Comparison of ENCODE assay signal across 24 cellular contexts in the genomic region with DNA sequence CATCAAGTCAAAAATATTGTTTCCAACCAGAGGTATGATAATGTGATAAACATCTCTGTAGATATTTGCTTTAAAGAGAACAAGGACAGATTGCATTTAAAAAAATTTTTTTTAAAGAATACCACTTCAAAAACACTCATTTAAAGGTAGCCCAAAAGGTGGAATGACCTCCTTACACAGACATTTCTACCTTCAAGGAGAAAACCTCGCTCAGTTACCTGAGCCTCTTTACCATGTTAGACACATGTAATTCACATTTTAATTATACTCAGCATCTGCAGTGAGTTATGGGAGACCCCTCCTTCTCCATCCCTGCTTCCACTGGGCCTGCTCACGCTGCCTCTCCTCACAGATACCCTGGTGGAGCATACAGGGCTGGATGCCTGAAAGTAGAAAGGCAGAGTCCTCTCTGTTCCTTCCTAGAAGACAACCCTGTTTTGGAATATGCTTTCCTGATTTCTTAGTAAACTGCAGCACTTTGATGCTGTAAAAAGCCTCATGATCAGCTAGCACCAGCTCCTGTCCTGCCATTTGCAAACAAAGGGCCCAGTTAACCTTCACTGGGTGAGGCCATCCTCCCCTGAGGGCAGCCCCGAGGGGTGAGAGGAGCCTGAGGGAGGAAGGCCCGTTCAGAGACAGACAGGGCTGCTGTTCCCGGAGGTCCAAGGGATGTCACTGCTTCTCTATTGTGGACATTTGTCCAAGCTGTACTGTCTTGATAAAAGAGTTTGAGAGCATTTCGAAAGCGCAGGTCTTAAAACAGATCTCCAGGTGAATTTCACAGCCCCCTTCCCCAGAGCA.
A peak's percentile ranks its signal among the peaks of the same experiment; 100 is the strongest.
DNase-seq lines count a peak whose midpoint lies in the region; ATAC-seq and TF ChIP-seq lines count a peak whose summit lies in the region.
"Had no signal": no experiment of that assay in that cellular context is flagged by ENCODE, and none has a peak within 500 bp of the region (broad histone marks: within the 10 kb centered on the region; RNA-seq: fewer than 3 reads in every experiment).

No MANE protein-coding gene starts in this region.

- no peak for TF ChIP-seq CTCF in heart right ventricle (IDR thresholded peaks at IDR 0.05)
- no peak for TF ChIP-seq CTCF in WTC11 (IDR thresholded peaks at IDR 0.05)
- TF ChIP-seq CTCF in esophagus squamous epithelium (IDR thresholded peaks at IDR 0.05), result no peak

- intact Hi-C loops in left ventricle myocardium superior (cut with micrococcal nuclease), result no loop called here
- intact Hi-C loops in heart right ventricle (cut with DNase I), result no loop called here
- intact Hi-C loops in esophagus squamous epithelium (cut with DNase I), result no loop called here

- DNase-seq in left ventricle myocardium superior (no peak), heart right ventricle (no peak), WTC11 (ENCODE audit: low spot score) (no peak), left lobe of liver (ENCODE audit: low spot score) (no peak), esophagus squamous epithelium (lab: John Stamatoyannopoulos, UW) (no peak), DMS79 (lab: John Stamatoyannopoulos, UW) (no peak)
- DNase-seq: activated CD4-positive, alpha-beta T cell treated with anti-CD3 and anti-CD28 coated beads, Interleukin-2, amount 10 ng/mL, durations not matched to agents 24 days and 14 days; activated CD8-positive, alpha-beta memory T cell treated with anti-CD3 and anti-CD28 coated beads, Interleukin-2, amount 10 ng/mL, durations not matched to agents 7 days and 5 days; activated naive CD4-positive, alpha-beta T cell treated with anti-CD3 and anti-CD28 coated beads, Interleukin-2, amount 50 U/mL, for 16 hours; hippocampal formation; NCI-H2171; NCI-H526 treated with DMSO at 0.1 percent for 48 hours; pancreas; right cardiac atrium; stimulated activated CD4-positive, alpha-beta T cell treated with anti-CD3 and anti-CD28 coated beads, Interleukin-12 subunit alpha, Interleukin-12 subunit beta, amount 100 ng/mL, for 4 hours; stimulated activated CD4-positive, alpha-beta T cell treated with anti-CD3 and anti-CD28 coated beads, Interleukin-4, amount 100 ng/mL, for 4 hours; stimulated activated naive CD8-positive, alpha-beta T cell treated with anti-CD3 and anti-CD28 coated beads, Interleukin-15, amount 100 ng/mL, for 72 hours; upper lobe of left lung had no signal

- ATAC-seq in left ventricle myocardium superior (peak; percentile 33), heart right ventricle (no peak), WTC11 (peak; percentile 41), left lobe of liver (peak; percentile 62), HG03378 (IDR thresholded peaks at IDR 0.05; ENCODE audit: unreplicated experiment) (no peak), GM18870 (IDR thresholded peaks at IDR 0.05; ENCODE audit: unreplicated experiment) (no peak)
- ATAC-seq: A549; activated CD8-positive, alpha-beta memory T cell treated with anti-CD3 and anti-CD28 coated beads, Interleukin-2, amount 10 ng/mL, durations not matched to agents 7 days and 5 days; foreskin keratinocyte; stimulated activated naive CD8-positive, alpha-beta T cell treated with anti-CD3 and anti-CD28 coated beads, Interleukin-15, amount 100 ng/mL, for 72 hours had no signal

- H3K4me3 Mint-ChIP-seq in WTC11, result no peak overlapping the region
- H3K4me3 Mint-ChIP-seq: activated CD4-positive, alpha-beta T cell treated with anti-CD3 and anti-CD28 coated beads, Interleukin-2, amount 10 ng/mL, durations not matched to agents 24 days and 14 days; activated CD8-positive, alpha-beta memory T cell treated with anti-CD3 and anti-CD28 coated beads, Interleukin-2, amount 10 ng/mL, durations not matched to agents 7 days and 5 days; activated T-helper 1 cell treated with anti-CD3 and anti-CD28 coated beads, Interleukin-12 subunit alpha, Interleukin-12 subunit beta, Interleukin-2, Interleukin-4 antibody, amounts not matched to agents 30 ng/mL and 10 ng/mL and 1 ng/mL, durations not matched to agents 14 hours and 24 hours and 36 hours; stimulated activated naive CD8-positive, alpha-beta T cell treated with anti-CD3 and anti-CD28 coated beads, Interleukin-15, amount 100 ng/mL, for 72 hours had no signal

- peaks cover 0 to 18% (median 10%) of the 10 kb centered on the region in 9 donors for H3K4me1 ChIP-seq in heart right ventricle
- H3K4me1 ChIP-seq in esophagus squamous epithelium, result peaks cover 0 to 4% (median 0%) of the 10 kb centered on the region in 3 donors
- H3K4me1 ChIP-seq: pancreas had no signal

- peaks cover 8% of the 10 kb centered on the region for H3K27me3 Mint-ChIP-seq in WTC11 (ENCODE audit: low read depth)
- H3K27me3 Mint-ChIP-seq: activated CD4-positive, alpha-beta T cell treated with anti-CD3 and anti-CD28 coated beads, Interleukin-2, amount 10 ng/mL, durations not matched to agents 24 days and 14 days; activated CD8-positive, alpha-beta memory T cell treated with anti-CD3 and anti-CD28 coated beads, Interleukin-2, amount 10 ng/mL, durations not matched to agents 7 days and 5 days; stimulated activated naive CD8-positive, alpha-beta T cell treated with anti-CD3 and anti-CD28 coated beads, Interleukin-15, amount 100 ng/mL, for 72 hours had no signal

- peaks cover 16% of the 10 kb centered on the region for H3K4me1 Mint-ChIP-seq in WTC11
- H3K4me1 Mint-ChIP-seq: activated CD4-positive, alpha-beta T cell treated with anti-CD3 and anti-CD28 coated beads, Interleukin-2, amount 10 ng/mL, durations not matched to agents 24 days and 14 days; activated CD8-positive, alpha-beta memory T cell treated with anti-CD3 and anti-CD28 coated beads, Interleukin-2, amount 10 ng/mL, durations not matched to agents 7 days and 5 days; stimulated activated naive CD8-positive, alpha-beta T cell treated with anti-CD3 and anti-CD28 coated beads, Interleukin-15, amount 100 ng/mL, for 72 hours had no signal

- no peak for TF ChIP-seq POLR2A in esophagus squamous epithelium (IDR thresholded peaks at IDR 0.05)

- H3K9me3 ChIP-seq in heart right ventricle (no peaks in the 10 kb centered on the region), esophagus squamous epithelium (no peaks in the 10 kb centered on the region)
- H3K9me3 ChIP-seq: A549, pancreas, upper lobe of left lung had no signal

- POLR2A ChIA-PET in WTC11 (lab: Charles Lee), result no interaction called here

- H3K36me3 ChIP-seq in heart right ventricle, result no peaks in the 10 kb centered on the region
- no peaks in the 10 kb centered on the region for H3K36me3 ChIP-seq in esophagus squamous epithelium
- H3K36me3 ChIP-seq: pancreas, upper lobe of left lung had no signal

- CTCF ChIA-PET in WTC11 (lab: Charles Lee), result interaction anchor here (0.6 kb wide), 1 partner anchor 392 kb away, joined by 3 read pairs; no protein-coding TSS in a partner anchor

- H3K27ac Mint-ChIP-seq in WTC11, result peak overlapping the region; percentile 43; the same call in 1 of the 2 replicates
- H3K27ac Mint-ChIP-seq: activated CD4-positive, alpha-beta T cell treated with anti-CD3 and anti-CD28 coated beads, Interleukin-2, amount 10 ng/mL, durations not matched to agents 24 days and 14 days; activated CD8-positive, alpha-beta memory T cell treated with anti-CD3 and anti-CD28 coated beads, Interleukin-2, amount 10 ng/mL, durations not matched to agents 7 days and 5 days; activated T-helper 1 cell treated with anti-CD3 and anti-CD28 coated beads, Interleukin-12 subunit alpha, Interleukin-12 subunit beta, Interleukin-2, Interleukin-4 antibody, amounts not matched to agents 30 ng/mL and 10 ng/mL and 1 ng/mL, durations not matched to agents 14 hours and 24 hours and 36 hours had no signal

- no peak overlapping the region for H3K4me3 ChIP-seq in heart right ventricle
- no peak overlapping the region for H3K4me3 ChIP-seq in esophagus squamous epithelium
- H3K4me3 ChIP-seq: A549, lung, pancreas, upper lobe of left lung had no signal

- H3K36me3 Mint-ChIP-seq in WTC11, result no peaks in the 10 kb centered on the region
- H3K36me3 Mint-ChIP-seq: activated CD8-positive, alpha-beta memory T cell treated with anti-CD3 and anti-CD28 coated beads, Interleukin-2, amount 10 ng/mL, durations not matched to agents 7 days and 5 days had no signal

- H3K27me3 ChIP-seq in heart right ventricle, result peaks cover 0 to 65% (median 52%) of the 10 kb centered on the region in 7 donors
- peaks cover 0 to 32% (median 0%) of the 10 kb centered on the region in 4 donors for H3K27me3 ChIP-seq in esophagus squamous epithelium
- H3K27me3 ChIP-seq: foreskin keratinocyte, pancreas, upper lobe of left lung had no signal

- H3K27ac ChIP-seq in heart right ventricle (no peak overlapping the region), esophagus squamous epithelium (no peak overlapping the region)
- H3K27ac ChIP-seq: foreskin keratinocyte, pancreas, upper lobe of left lung had no signal

- WGBS in heart right ventricle, 2 donors, result 87 to 92% methylated on average over 7 of the region's 7 CpGs
- WGBS in esophagus squamous epithelium, 2 donors, result 75 to 76% methylated on average over 5 of the region's 7 CpGs

- H3K9me3 Mint-ChIP-seq in WTC11, result peaks cover 5% of the 10 kb centered on the region; the same call in 1 of the 2 replicates
- H3K9me3 Mint-ChIP-seq: activated CD4-positive, alpha-beta T cell treated with anti-CD3 and anti-CD28 coated beads, Interleukin-2, amount 10 ng/mL, durations not matched to agents 24 days and 14 days; activated T-helper 1 cell treated with anti-CD3 and anti-CD28 coated beads, Interleukin-12 subunit alpha, Interleukin-12 subunit beta, Interleukin-2, Interleukin-4 antibody, amounts not matched to agents 30 ng/mL and 10 ng/mL and 1 ng/mL, durations not matched to agents 14 hours and 24 hours and 36 hours; stimulated activated naive CD8-positive, alpha-beta T cell treated with anti-CD3 and anti-CD28 coated beads, Interleukin-15, amount 100 ng/mL, for 72 hours had no signal

TF ChIP-seq in WTC11, 78 proteins besides CTCF, POLR2A, EP300 and RAD21 (continues in another document):
- TF ChIP-seq, protein P1, sequence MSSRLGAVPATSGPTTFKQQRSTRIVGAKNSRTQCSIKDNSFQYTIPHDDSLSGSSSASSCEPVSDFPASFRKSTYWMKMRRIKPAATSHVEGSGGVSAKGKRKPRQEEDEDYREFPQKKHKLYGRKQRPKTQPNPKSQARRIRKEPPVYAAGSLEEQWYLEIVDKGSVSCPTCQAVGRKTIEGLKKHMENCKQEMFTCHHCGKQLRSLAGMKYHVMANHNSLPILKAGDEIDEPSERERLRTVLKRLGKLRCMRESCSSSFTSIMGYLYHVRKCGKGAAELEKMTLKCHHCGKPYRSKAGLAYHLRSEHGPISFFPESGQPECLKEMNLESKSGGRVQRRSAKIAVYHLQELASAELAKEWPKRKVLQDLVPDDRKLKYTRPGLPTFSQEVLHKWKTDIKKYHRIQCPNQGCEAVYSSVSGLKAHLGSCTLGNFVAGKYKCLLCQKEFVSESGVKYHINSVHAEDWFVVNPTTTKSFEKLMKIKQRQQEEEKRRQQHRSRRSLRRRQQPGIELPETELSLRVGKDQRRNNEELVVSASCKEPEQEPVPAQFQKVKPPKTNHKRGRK (CRISPR knock-in tag; IDR thresholded peaks at IDR 0.05; ENCODE audit: borderline replicate concordance), result no peak
- TF ChIP-seq MYBL2 (CRISPR knock-in tag; IDR thresholded peaks at IDR 0.05), result no peak
- TF ChIP-seq OVOL2 (CRISPR knock-in tag; IDR thresholded peaks at IDR 0.05; ENCODE audit: borderline replicate concordance), result no peak

Comparison
In these comparisons a context has a peak if more than half of its experiments do, and no peak if none do; other contexts are left out.
1. ATAC-seq: peak in left ventricle myocardium superior (single experiment), WTC11 (single experiment) and left lobe of liver (single experiment); none in heart right ventricle (0 of 8), HG03378 (single experiment) and GM18870 (single experiment).